In genomic region chr20:40291483-40291882, GRCh38 we compare ENCODE assay signal across 30 cellular contexts.
"Had no signal": no experiment of that assay in that cellular context is flagged by ENCODE, and none has a peak within 500 bp of the region (broad histone marks: within the 10 kb centered on the region; RNA-seq: fewer than 3 reads in every experiment).

No MANE protein-coding gene starts in this region.

- H3K9me3 ChIP-seq: left lung, mucosa of descending colon, pancreas, prostate gland, stomach, suprapubic skin, thoracic aorta, tibial artery, upper lobe of right lung had no signal

- H3K4me3 ChIP-seq: heart left ventricle, left lung, lung, mucosa of descending colon, pancreas, prostate gland, sigmoid colon, smooth muscle cell, stomach, suprapubic skin, thoracic aorta, tibial artery, upper lobe of right lung had no signal

- H3K4me1 ChIP-seq: left lung, pancreas had no signal

- H3K27me3 ChIP-seq: heart left ventricle, left lung, sigmoid colon, stomach, suprapubic skin, tibial artery, upper lobe of right lung had no signal

- H3K27ac ChIP-seq: heart left ventricle, left lung, pancreas, prostate gland, sigmoid colon, stomach, suprapubic skin, tibial artery, upper lobe of right lung had no signal

- ATAC-seq: heart left ventricle; left colon; left lung; mucosa of descending colon; naive thymus-derived CD8-positive, alpha-beta T cell; pancreas; right cardiac atrium; stimulated activated naive B cell treated with anti-CD40 and anti-IgM and Interleukin-4, amounts not matched to agents 10 μg/mL and 1 μg/mL and 100 μg/mL, for 72 hours; stimulated activated naive CD8-positive, alpha-beta T cell treated with anti-CD3 and anti-CD28 coated beads, Interleukin-15, Interleukin-2, amounts not matched to agents 100 U/mL and 50 U/mL, for 24 hours; upper lobe of right lung had no signal

- FAIRE-seq: islet of Langerhans, kidney, pancreas, urothelium cell line had no signal

- H3K4me2 ChIP-seq: smooth muscle cell had no signal

- H3K36me3 ChIP-seq: heart left ventricle, left lung, pancreas, prostate gland, sigmoid colon, stomach, suprapubic skin, thoracic aorta, tibial artery, upper lobe of right lung had no signal

- DNase-seq: heart left ventricle; hypothalamus; immature natural killer cell; kidney; left colon; left lung; midbrain; mucosa of descending colon; naive thymus-derived CD8-positive, alpha-beta T cell; nucleus accumbens; pancreas; posterior cingulate gyrus; retina; right cardiac atrium; sigmoid colon; stimulated activated CD4-positive, alpha-beta T cell treated with anti-CD3 and anti-CD28 coated beads, Interleukin-1b, Interleukin-23, amount 100 ng/mL, for 48 hours; stimulated activated CD4-positive, alpha-beta T cell treated with anti-CD3 and anti-CD28 coated beads, Interleukin-4, amount 100 ng/mL, for 1 hour; stimulated activated naive B cell treated with anti-CD40 and anti-IgM and Interleukin-4, amounts not matched to agents 10 μg/mL and 1 μg/mL and 100 μg/mL, for 72 hours; stimulated activated naive CD8-positive, alpha-beta T cell treated with anti-CD3 and anti-CD28 coated beads, Interleukin-15, Interleukin-2, amounts not matched to agents 100 U/mL and 50 U/mL, for 24 hours; stomach; tibial artery; trophoblast cell; upper lobe of right lung had no signal
